ENCODE assay signal across 9 cellular contexts in the genomic region with DNA sequence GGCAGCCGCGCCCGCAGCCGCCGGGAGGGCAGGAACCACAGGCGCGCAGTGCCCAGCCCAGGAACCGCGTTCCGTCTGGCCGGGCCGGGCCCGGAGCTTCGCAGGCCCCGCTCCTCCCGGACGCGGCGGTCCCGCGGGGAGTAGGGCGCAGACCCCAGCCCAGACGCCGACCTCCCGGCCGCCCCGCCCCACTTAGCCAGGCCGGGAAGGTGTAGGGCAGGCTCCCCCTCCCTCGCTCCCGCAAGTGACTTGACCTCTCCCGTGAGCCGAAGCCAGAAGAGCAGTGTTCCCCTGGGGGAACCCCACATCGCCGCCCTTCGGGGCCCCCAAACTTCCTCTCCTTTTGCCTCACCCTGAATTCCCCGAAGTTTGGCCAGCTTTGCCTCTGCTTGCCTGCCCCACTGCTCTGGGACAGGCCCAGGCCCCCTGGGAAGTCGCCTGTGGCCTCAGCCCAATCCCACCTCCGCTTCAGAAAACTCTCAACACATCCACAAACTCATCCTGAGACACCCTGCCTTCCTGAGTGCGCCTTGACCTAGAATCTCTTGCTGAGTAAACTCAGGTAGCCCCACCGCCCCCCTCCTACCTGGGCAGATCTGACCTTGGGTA. TPM values are rescaled to one million over a fixed set of nuclear protein-coding genes. Genes with fewer than 3 reads are reported as not detected.
DNase-seq lines count a peak whose midpoint lies in the region; ATAC-seq and TF ChIP-seq lines count a peak whose summit lies in the region.
"Had no signal": no experiment of that assay in that cellular context is flagged by ENCODE, and none has a peak within 500 bp of the region (broad histone marks: within the 10 kb centered on the region; RNA-seq: fewer than 3 reads in every experiment).

No MANE protein-coding gene starts in this region.

- H3F3A ChIP-seq in neural progenitor cell (ENCODE audit: low read depth), result peaks cover 49% of the 10 kb centered on the region

- H4K20me1 ChIP-seq in neural progenitor cell (ENCODE audit: low read depth), result peaks cover 3% of the 10 kb centered on the region

- peak overlapping the region; percentile 38 for H3K27ac Mint-ChIP-seq in neural progenitor cell

- H3K36me3 ChIP-seq in ES-I3 (ENCODE audit: insufficient read depth, low read length) (no peaks in the 10 kb centered on the region), breast epithelium (no peaks in the 10 kb centered on the region), neural progenitor cell (no peaks in the 10 kb centered on the region)

- H2AFZ ChIP-seq in neural progenitor cell (replicated peaks), result no peak overlapping the region

- intact Hi-C loops in breast epithelium (cut with DNase I; ENCODE audit: low total_unique reads), result no loop called here

- no peaks in the 10 kb centered on the region for H3K36me3 Mint-ChIP-seq in neural progenitor cell

- peaks cover 2% of the 10 kb centered on the region for H3K9me3 Mint-ChIP-seq in neural progenitor cell

- no peaks in the 10 kb centered on the region for H3K79me2 ChIP-seq in neural progenitor cell (ENCODE audit: low read depth)

- peak overlapping the region; percentile 68; the same call in 1 of the 2 replicates for H3K9ac ChIP-seq in ES-I3 (ENCODE audit: low read depth, low read length)
- H3K9ac ChIP-seq in neural progenitor cell, result no peak overlapping the region

- H3K9me3 ChIP-seq in ES-I3 (ENCODE audit: control insufficient read depth, insufficient read depth, low read length) (no peaks in the 10 kb centered on the region), breast epithelium (no peaks in the 10 kb centered on the region), neural progenitor cell (ENCODE audit: low read depth) (no peaks in the 10 kb centered on the region)

- peaks cover 3% of the 10 kb centered on the region in 2 donors for H3K27me3 ChIP-seq in breast epithelium
- peaks cover 51% of the 10 kb centered on the region for H3K27me3 ChIP-seq in neural progenitor cell

- H3K4me1 Mint-ChIP-seq in neural progenitor cell, result peaks cover 28% of the 10 kb centered on the region

- TF ChIP-seq CTCF in breast epithelium (IDR thresholded peaks at IDR 0.05), result no peak
- no peak for TF ChIP-seq CTCF in neural progenitor cell (IDR thresholded peaks at IDR 0.05)

- no peak for TF ChIP-seq POLR2A in breast epithelium (IDR thresholded peaks at IDR 0.05)

- peaks cover 30% of the 10 kb centered on the region for H3K27me3 Mint-ChIP-seq in neural progenitor cell (ENCODE audit: insufficient read depth, low read depth)

- ATAC-seq in HG03108 (IDR thresholded peaks at IDR 0.05; ENCODE audit: unreplicated experiment) (peak; percentile 27), HG03342 (IDR thresholded peaks at IDR 0.05; ENCODE audit: unreplicated experiment) (no peak), GM18520 (IDR thresholded peaks at IDR 0.05; ENCODE audit: unreplicated experiment) (no peak), HG03025 (IDR thresholded peaks at IDR 0.05; ENCODE audit: low FRiP score, unreplicated experiment) (no peak)

- H3K4me1 ChIP-seq in ES-I3 (ENCODE audit: insufficient read depth, low read length) (peaks cover 21% of the 10 kb centered on the region), breast epithelium (peaks cover 0 to 3% of the 10 kb centered on the region in 2 donors), neural progenitor cell (peaks cover 26% of the 10 kb centered on the region)

- H3K4me2 ChIP-seq in neural progenitor cell, result peak overlapping the region; percentile 83

- peak overlapping the region; percentile 88 for H3K4me3 Mint-ChIP-seq in neural progenitor cell

- H3K4me3 ChIP-seq in breast epithelium (peak overlapping the region in 2 of 3 donors; percentile 65 to 91), neural progenitor cell (peak overlapping the region; percentile 66)

- no peak for DNase-seq in breast epithelium (ENCODE audit: low spot score in 2 of 2)
- peak; percentile 56 for DNase-seq in neural progenitor cell (ENCODE audit: low spot score)
- DNase-seq in amniotic stem cell (lab: John Stamatoyannopoulos, UW), result no peak
- DNase-seq: NCI-H1436 treated with DMSO at 0.1 percent for 48 hours had no signal

- no peak overlapping the region for H3K27ac ChIP-seq in breast epithelium
- no peak overlapping the region for H3K27ac ChIP-seq in neural progenitor cell

RNA-seq across cellular contexts. Expression of a gene that starts 0.5 kb away (rescaled TPM):
- 10 to 100 TPM in 2 of 3 donors, 1 to 10 TPM in 1; 3.7 to 18.4 (median 15.8) TPM for total RNA-seq in breast epithelium
- total RNA-seq in neural progenitor cell (ENCODE audit: low replicate concordance), result 11.9 and 25.6 TPM in 2 replicates
